ENCODE assay signal across 3 cellular contexts in the genomic region with DNA sequence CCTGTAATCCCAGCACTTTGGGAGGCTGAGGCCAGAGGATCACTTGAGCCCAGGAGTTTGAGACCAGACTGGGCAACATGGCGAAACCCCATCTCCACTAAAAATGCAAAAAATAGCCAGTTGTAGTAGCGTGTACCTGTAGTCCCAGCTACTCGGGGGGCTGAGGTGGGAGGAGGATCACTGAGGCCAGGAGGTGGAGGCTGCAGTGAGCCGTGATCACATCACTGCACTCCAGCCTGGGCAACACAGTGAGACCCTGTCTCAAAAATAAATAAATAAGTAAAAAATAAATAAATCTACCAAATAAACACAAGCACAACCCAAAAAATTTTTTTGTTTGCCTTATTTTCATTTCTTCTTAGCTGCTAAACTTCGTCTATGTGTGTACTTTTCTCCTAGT.
TF ChIP-seq lines count a peak whose summit lies in the region.

No MANE protein-coding gene starts in this region.

TF ChIP-seq in HEK293, 187 proteins besides CTCF, POLR2A, EP300 and RAD21:
- TF ChIP-seq ZNF121 (tag by site-specific recombination; IDR thresholded peaks at IDR 0.05): peak; percentile 43; the same call in 1 of the 2 replicates

TF ChIP-seq in WTC11, 78 proteins besides CTCF, POLR2A, EP300 and RAD21:
- peak; percentile 91 for TF ChIP-seq ZNF121 (CRISPR knock-in tag; IDR thresholded peaks at IDR 0.05)
- TF ChIP-seq GTF2I (CRISPR knock-in tag; conservative IDR thresholded peaks at IDR 0.05): 0 out of 2 replicates have a peak, but pooled peaks have one; percentile 16

TF ChIP-seq in HepG2, 621 proteins besides CTCF, POLR2A, EP300 and RAD21:
- peak; percentile 54; the same call in 1 of the 2 replicates for TF ChIP-seq ZNF121 (CRISPR knock-in tag; IDR thresholded peaks at IDR 0.05)
